In the genomic region with DNA sequence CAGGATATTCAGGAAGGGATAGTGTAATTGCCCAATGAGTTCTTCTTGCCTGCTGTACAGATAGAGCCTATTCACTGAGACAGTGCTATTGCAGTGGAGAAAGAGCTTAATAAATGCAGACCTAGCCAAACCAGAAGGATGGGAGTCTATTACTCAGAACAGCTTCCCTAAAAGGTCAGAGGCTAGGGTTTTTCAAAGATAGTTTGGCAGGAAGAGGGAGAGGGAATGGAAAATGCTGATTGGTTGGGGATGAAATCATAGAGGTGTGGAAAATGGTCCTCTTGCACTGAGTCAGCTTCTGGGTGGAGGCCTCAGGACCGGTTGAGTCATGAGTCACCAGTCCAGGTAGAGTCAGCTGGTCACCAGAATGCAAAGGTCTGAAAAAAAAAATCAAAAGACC, we compare ENCODE assay signal across 16 cellular contexts.
DNase-seq lines count a peak whose midpoint lies in the region; ATAC-seq and TF ChIP-seq lines count a peak whose summit lies in the region.
"Had no signal": no experiment of that assay in that cellular context is flagged by ENCODE, and none has a peak within 500 bp of the region (broad histone marks: within the 10 kb centered on the region; RNA-seq: fewer than 3 reads in every experiment).

No MANE protein-coding gene starts in this region.

- DNase-seq in A172 (ENCODE audit: low spot score): peak; percentile 56
- DNase-seq in activated naive CD8-positive, alpha-beta T cell treated with anti-CD3 and anti-CD28 coated beads, Interleukin-2, amount 50 U/mL, for 24 hours: peak; percentile 5
- DNase-seq in kidney glomerular epithelial cell (lab: John Stamatoyannopoulos, UW): peak; percentile 21
- no peak for DNase-seq in progenitor cell of endocrine pancreas (ENCODE audit: low spot score, unreplicated experiment)
- DNase-seq in prostate gland (ENCODE audit: low spot score): no peak
- DNase-seq in spleen: no peak
- DNase-seq: activated T-cell treated with anti-CD3 and anti-CD28 coated beads, Interleukin-2, amount 50 U/mL, for 24 hours; AML-193; DND-41; H9; NCI-H1105 treated with DMSO at 0.1 percent for 48 hours; stimulated activated naive CD4-positive, alpha-beta T cell treated with Interleukin-2 at 50 U/mL for 16 hours had no signal

- H3K4me1 Mint-ChIP-seq in activated naive CD8-positive, alpha-beta T cell treated with anti-CD3 and anti-CD28 coated beads, Interleukin-2, amount 50 U/mL, for 24 hours: peaks cover 16% of the 10 kb centered on the region
- no peaks in the 10 kb centered on the region for H3K4me1 Mint-ChIP-seq in progenitor cell of endocrine pancreas (ENCODE audit: low read depth)
- H3K4me1 Mint-ChIP-seq: H9 had no signal

- H3K27me3 Mint-ChIP-seq in activated naive CD8-positive, alpha-beta T cell treated with anti-CD3 and anti-CD28 coated beads, Interleukin-2, amount 50 U/mL, for 24 hours: peaks cover 4% of the 10 kb centered on the region
- H3K27me3 Mint-ChIP-seq in progenitor cell of endocrine pancreas: no peaks in the 10 kb centered on the region

- H3K27ac ChIP-seq in prostate gland: no peak overlapping the region
- no peak overlapping the region for H3K27ac ChIP-seq in spleen
- H3K27ac ChIP-seq: parathyroid adenoma, SJSA1 had no signal

- peak; percentile 37 for ATAC-seq in HG03432 (IDR thresholded peaks at IDR 0.05; ENCODE audit: unreplicated experiment)
- peak; percentile 84 for ATAC-seq in activated naive CD8-positive, alpha-beta T cell treated with anti-CD3 and anti-CD28 coated beads, Interleukin-2, amount 50 U/mL, for 24 hours
- no peak for ATAC-seq in HG02981 (IDR thresholded peaks at IDR 0.05; ENCODE audit: unreplicated experiment)

- TF ChIP-seq POLR2A in prostate gland (IDR thresholded peaks at IDR 0.05) (no peak), spleen (IDR thresholded peaks at IDR 0.05) (no peak)

- no peaks in the 10 kb centered on the region for H3K4me1 ChIP-seq in prostate gland (replicated peaks)
- H3K4me1 ChIP-seq in spleen: no peaks in the 10 kb centered on the region
- H3K4me1 ChIP-seq: parathyroid adenoma, SJSA1 had no signal

- H3K4me3 ChIP-seq in prostate gland: no peak overlapping the region
- no peak overlapping the region for H3K4me3 ChIP-seq in spleen
- H3K4me3 ChIP-seq: SJSA1 had no signal

- H3K9me3 ChIP-seq in prostate gland: no peaks in the 10 kb centered on the region
- H3K9me3 ChIP-seq in spleen: peaks cover 0 to 3% (median 0%) of the 10 kb centered on the region in 8 donors
- H3K9me3 ChIP-seq: SJSA1 had no signal

- no peaks in the 10 kb centered on the region for H3K9me3 Mint-ChIP-seq in activated naive CD8-positive, alpha-beta T cell treated with anti-CD3 and anti-CD28 coated beads, Interleukin-2, amount 50 U/mL, for 24 hours
- H3K9me3 Mint-ChIP-seq in progenitor cell of endocrine pancreas (ENCODE audit: low read depth): peaks cover 4% of the 10 kb centered on the region
- H3K9me3 Mint-ChIP-seq: activated T-cell treated with anti-CD3 and anti-CD28 coated beads, Interleukin-2, amount 50 U/mL, for 24 hours had no signal

- TF ChIP-seq CTCF in progenitor cell of endocrine pancreas (IDR thresholded peaks at IDR 0.05; ENCODE audit: unreplicated experiment) (no peak), prostate gland (IDR thresholded peaks at IDR 0.05) (no peak), spleen (IDR thresholded peaks at IDR 0.05 in 8 of 11, conservative IDR thresholded peaks at IDR 0.05 in 3 of 11) (no peak)

- intact Hi-C loops in prostate gland (cut with DNase I) (loop anchor here (10.0 kb wide), 1 partner anchor 157 kb away; the partner anchor contains the start of gene ACTBL2), spleen (cut with DNase I; ENCODE audit: low total_unique reads) (no loop called here)

- no peak overlapping the region for H3K4me3 Mint-ChIP-seq in activated naive CD8-positive, alpha-beta T cell treated with anti-CD3 and anti-CD28 coated beads, Interleukin-2, amount 50 U/mL, for 24 hours
- H3K4me3 Mint-ChIP-seq in progenitor cell of endocrine pancreas (ENCODE audit: low read depth): no peak overlapping the region
- H3K4me3 Mint-ChIP-seq: activated T-cell treated with anti-CD3 and anti-CD28 coated beads, Interleukin-2, amount 50 U/mL, for 24 hours; H9 had no signal

- H3K27me3 ChIP-seq in prostate gland (replicated peaks; ENCODE audit: insufficient read depth) (peaks cover 2% of the 10 kb centered on the region), spleen (replicated peaks in 1 of 7) (peaks cover 0 to under 1% (median 0%) of the 10 kb centered on the region in 7 donors)
- H3K27me3 ChIP-seq: SJSA1 had no signal

- 64% methylated on average over 1 of the region's 1 CpG for WGBS in prostate gland
- 58 to 91% (median 63%) methylated on average over 1 of the region's 1 CpG for WGBS in spleen, 5 donors

- no peaks in the 10 kb centered on the region for H3K36me3 Mint-ChIP-seq in activated naive CD8-positive, alpha-beta T cell treated with anti-CD3 and anti-CD28 coated beads, Interleukin-2, amount 50 U/mL, for 24 hours (ENCODE audit: low read depth)
- no peaks in the 10 kb centered on the region for H3K36me3 Mint-ChIP-seq in progenitor cell of endocrine pancreas (ENCODE audit: insufficient read depth)

- no peak overlapping the region for H3K27ac Mint-ChIP-seq in activated naive CD8-positive, alpha-beta T cell treated with anti-CD3 and anti-CD28 coated beads, Interleukin-2, amount 50 U/mL, for 24 hours
- H3K27ac Mint-ChIP-seq in progenitor cell of endocrine pancreas: no peak overlapping the region
- H3K27ac Mint-ChIP-seq: activated T-cell treated with anti-CD3 and anti-CD28 coated beads, Interleukin-2, amount 50 U/mL, for 24 hours; H9 had no signal

- H3K36me3 ChIP-seq in prostate gland (no peaks in the 10 kb centered on the region), spleen (no peaks in the 10 kb centered on the region)
- H3K36me3 ChIP-seq: SJSA1 had no signal

Comparison
In these comparisons a context has a peak if more than half of its experiments do, and no peak if none do; other contexts are left out.
1. DNase-seq: peak in A172 (single experiment), activated naive CD8-positive, alpha-beta T cell treated with anti-CD3 and anti-CD28 coated beads, Interleukin-2, amount 50 U/mL, for 24 hours (single experiment) and kidney glomerular epithelial cell (single experiment); none in progenitor cell of endocrine pancreas (single experiment), prostate gland (single experiment) and spleen (single experiment).